ENCODE assay signal across 13 cellular contexts in the genomic region with DNA sequence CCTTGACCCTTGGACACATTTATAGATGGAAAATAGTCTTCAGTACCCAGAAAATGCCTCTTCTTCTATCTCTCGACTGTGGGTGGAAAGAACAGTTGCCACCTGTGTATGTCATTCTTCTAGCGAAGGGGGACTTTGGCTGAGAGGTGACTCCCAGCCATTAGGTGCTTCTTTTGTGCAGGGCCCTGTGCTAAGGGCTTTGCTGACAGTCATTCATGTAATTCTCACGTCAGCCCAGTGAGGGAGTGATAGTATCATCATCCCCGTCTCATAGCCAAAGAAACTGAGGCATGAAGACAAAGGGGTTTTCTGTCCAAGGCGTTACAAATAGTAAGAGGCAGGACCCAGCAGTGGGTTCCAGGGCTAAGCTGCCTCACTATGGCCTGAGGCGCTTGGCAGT.
A peak's percentile ranks its signal among the peaks of the same experiment; 100 is the strongest.
DNase-seq lines count a peak whose midpoint lies in the region; ATAC-seq and TF ChIP-seq lines count a peak whose summit lies in the region.
"Had no signal": no experiment of that assay in that cellular context is flagged by ENCODE, and none has a peak within 500 bp of the region (broad histone marks: within the 10 kb centered on the region; RNA-seq: fewer than 3 reads in every experiment).

No MANE protein-coding gene starts in this region.

- H2BK15ac ChIP-seq in H9 (ENCODE audit: low read depth, low read length), result no peak overlapping the region

- DNase-seq in H9 (no peak), SJCRH30 (peak; percentile 44 to 78), endodermal cell (no peak), midbrain (lab: John Stamatoyannopoulos, UW) (no peak)
- DNase-seq: BE2C; CD4-positive, alpha-beta memory T cell; GM23248 had no signal

- no peak overlapping the region for H2BK120ac ChIP-seq in H9 (ENCODE audit: low read depth, low read length, poor library complexity, severe bottlenecking)

- H4K8ac ChIP-seq in H9 (replicated peaks; ENCODE audit: insufficient read length, low read depth, low read length), result no peak overlapping the region

- H3K4me3 ChIP-seq in SJCRH30, result no peak overlapping the region
- H3K4me3 ChIP-seq in endodermal cell (ENCODE audit: low read length), result no peak overlapping the region
- H3K4me3 ChIP-seq: A549, GM23248, HAP-1 had no signal

- H3K4me3 Mint-ChIP-seq in H9, result no peak overlapping the region
- H3K4me3 Mint-ChIP-seq in endodermal cell, result no peak overlapping the region
- H3K4me3 Mint-ChIP-seq: CD4-positive, alpha-beta memory T cell had no signal

- H2BK12ac ChIP-seq in H9 (ENCODE audit: insufficient read length, low read depth, low read length), result no peak overlapping the region

- no peak overlapping the region for H3T11ph ChIP-seq in H9 (ENCODE audit: low read length)

- ATAC-seq in GM19452 (IDR thresholded peaks at IDR 0.05; ENCODE audit: unreplicated experiment), result no peak
- ATAC-seq in HG03045 (IDR thresholded peaks at IDR 0.05; ENCODE audit: unreplicated experiment), result no peak
- ATAC-seq: A549 had no signal

- H2BK20ac ChIP-seq in H9 (ENCODE audit: low read depth, low read length, poor library complexity, severe bottlenecking), result no peak overlapping the region

- no peaks in the 10 kb centered on the region for H3K79me2 ChIP-seq in H9 (ENCODE audit: insufficient read depth, low read length)

- no peak overlapping the region for H3K23ac ChIP-seq in H9 (ENCODE audit: insufficient read length, low read depth, low read length)

- H3K4me2 ChIP-seq in H9 (ENCODE audit: insufficient read depth, insufficient read length, low read length), result no peak overlapping the region
- H3K4me2 ChIP-seq: A549 had no signal

- no peaks in the 10 kb centered on the region for H3K9me3 Mint-ChIP-seq in H9
- no peaks in the 10 kb centered on the region for H3K9me3 Mint-ChIP-seq in endodermal cell
- H3K9me3 Mint-ChIP-seq: CD4-positive, alpha-beta memory T cell; IgD-negative memory B cell had no signal

- peaks cover 9% of the 10 kb centered on the region for H3K4me1 ChIP-seq in H9 (ENCODE audit: insufficient read depth, low read length)
- H3K4me1 ChIP-seq in SJCRH30, result peaks cover 57% of the 10 kb centered on the region
- H3K4me1 ChIP-seq in endodermal cell (ENCODE audit: control insufficient read depth, insufficient read depth, low read length), result no peaks in the 10 kb centered on the region
- H3K4me1 ChIP-seq: A549 had no signal

- H3K36me3 ChIP-seq in SJCRH30, result no peaks in the 10 kb centered on the region
- H3K36me3 ChIP-seq in endodermal cell (ENCODE audit: control insufficient read depth, insufficient read depth, low read length), result no peaks in the 10 kb centered on the region
- H3K36me3 ChIP-seq: BE2C had no signal

- H3K27me3 Mint-ChIP-seq in H9 (ENCODE audit: low read depth), result peaks cover 5% of the 10 kb centered on the region; the same call in 1 of the 2 replicates
- H3K27me3 Mint-ChIP-seq in endodermal cell (ENCODE audit: insufficient read depth), result peaks cover 8% of the 10 kb centered on the region
- H3K27me3 Mint-ChIP-seq: IgD-negative memory B cell had no signal

- no peak overlapping the region for H2AFZ ChIP-seq in H9 (ENCODE audit: low read length)
- H2AFZ ChIP-seq: GM23248 had no signal

- no peaks in the 10 kb centered on the region for H4K20me1 ChIP-seq in H9 (ENCODE audit: control insufficient read depth, insufficient read depth, insufficient read length)

- H3K56ac ChIP-seq in H9 (ENCODE audit: insufficient read length, low read depth, low read length), result no peak overlapping the region

- no peak overlapping the region for H2AK5ac ChIP-seq in H9 (ENCODE audit: insufficient read length, low read length)

- H4K5ac ChIP-seq in H9 (ENCODE audit: insufficient read length, low read depth, low read length), result no peak overlapping the region

- no peak overlapping the region for H3K9ac ChIP-seq in H9 (ENCODE audit: extremely low read depth, insufficient read length, low read length)
- no peak overlapping the region for H3K9ac ChIP-seq in endodermal cell (ENCODE audit: extremely low read depth, low read length, poor library complexity, severe bottlenecking)
- H3K9ac ChIP-seq: GM23248 had no signal

- H3K27me3 ChIP-seq in H9 (ENCODE audit: insufficient read depth, low read length), result no peaks in the 10 kb centered on the region
- no peaks in the 10 kb centered on the region for H3K27me3 ChIP-seq in SJCRH30
- H3K27me3 ChIP-seq in endodermal cell (ENCODE audit: control insufficient read depth, insufficient read depth, low read length, poor library complexity, severe bottlenecking), result no peaks in the 10 kb centered on the region
- H3K27me3 ChIP-seq: BE2C had no signal

- H3K27ac Mint-ChIP-seq in H9 (no peak overlapping the region), endodermal cell (no peak overlapping the region)
- H3K27ac Mint-ChIP-seq: CD4-positive, alpha-beta memory T cell had no signal

- no peak overlapping the region for H3K4ac ChIP-seq in H9 (ENCODE audit: low read depth, low read length)

- peaks cover 46 to 53% of the 10 kb centered on the region in 2 experiments for H3K4me1 Mint-ChIP-seq in H9
- H3K4me1 Mint-ChIP-seq in endodermal cell, result peaks cover 15% of the 10 kb centered on the region

- no peak overlapping the region for H3K14ac ChIP-seq in H9 (ENCODE audit: insufficient read depth, low read length)

- H3K27ac ChIP-seq in H9 (ENCODE audit: insufficient read length, low read depth, low read length), result no peak overlapping the region
- peak overlapping the region; percentile 13; the same call in 1 of the 2 replicates for H3K27ac ChIP-seq in SJCRH30
- no peak overlapping the region for H3K27ac ChIP-seq in endodermal cell (ENCODE audit: low read depth, low read length)
- H3K27ac ChIP-seq: A549, C4-2B, GM23248 had no signal

- H2BK5ac ChIP-seq in H9 (ENCODE audit: insufficient read length, low read length), result no peak overlapping the region

- no CpG with 5 or more reads among the region's 6 CpGs for WGBS in H9 (ENCODE audit: extremely low coverage, insufficient read length, low lambda C conversion rate)
- 86 to 91% methylated on average over 5 to 6 of the region's 6 CpGs for WGBS in endodermal cell (ENCODE audit: insufficient coverage in 1 of 2, insufficient read length in 1 of 2), 2 experiments

- no peaks in the 10 kb centered on the region for H3K79me1 ChIP-seq in H9 (ENCODE audit: insufficient read depth, low read depth, low read length, poor library complexity, severe bottlenecking)

- H3K36me3 Mint-ChIP-seq in H9 (ENCODE audit: insufficient read depth in 1 of 3, low read depth in 3 of 3), result no peaks in the 10 kb centered on the region
- H3K36me3 Mint-ChIP-seq in endodermal cell (ENCODE audit: low read depth), result no peaks in the 10 kb centered on the region
- H3K36me3 Mint-ChIP-seq: CD4-positive, alpha-beta memory T cell; IgD-negative memory B cell had no signal

- no peak overlapping the region for H4K91ac ChIP-seq in H9 (ENCODE audit: insufficient read length, low read depth, low read length)

- TF ChIP-seq CTCF in H9 (conservative IDR thresholded peaks at IDR 0.05) (0 out of 3 replicates have a peak, but pooled peaks have one; percentile 17), endodermal cell (conservative IDR thresholded peaks at IDR 0.05) (peak; percentile 25)

- H3K9me3 ChIP-seq in H9 (ENCODE audit: control insufficient read depth, low read depth, low read length), result no peaks in the 10 kb centered on the region
- H3K9me3 ChIP-seq in SJCRH30 (replicated peaks), result no peaks in the 10 kb centered on the region
- no peaks in the 10 kb centered on the region for H3K9me3 ChIP-seq in endodermal cell (ENCODE audit: control insufficient read depth, low read length)
- H3K9me3 ChIP-seq: A549, BE2C, HAP-1 had no signal

- H3K23me2 ChIP-seq in H9 (ENCODE audit: insufficient read length, low read depth, low read length, poor library complexity, severe bottlenecking), result no peaks in the 10 kb centered on the region

- no peak overlapping the region for H3K18ac ChIP-seq in H9 (ENCODE audit: insufficient read length, low read depth, low read length)

Comparison
In these comparisons a context has a peak if more than half of its experiments do, and no peak if none do; other contexts are left out.
1. DNase-seq: peak in SJCRH30 (2 of 2); none in H9 (single experiment), endodermal cell (single experiment) and midbrain (single experiment).